8 cellular contexts compared by ENCODE assay signal in the genomic region with DNA sequence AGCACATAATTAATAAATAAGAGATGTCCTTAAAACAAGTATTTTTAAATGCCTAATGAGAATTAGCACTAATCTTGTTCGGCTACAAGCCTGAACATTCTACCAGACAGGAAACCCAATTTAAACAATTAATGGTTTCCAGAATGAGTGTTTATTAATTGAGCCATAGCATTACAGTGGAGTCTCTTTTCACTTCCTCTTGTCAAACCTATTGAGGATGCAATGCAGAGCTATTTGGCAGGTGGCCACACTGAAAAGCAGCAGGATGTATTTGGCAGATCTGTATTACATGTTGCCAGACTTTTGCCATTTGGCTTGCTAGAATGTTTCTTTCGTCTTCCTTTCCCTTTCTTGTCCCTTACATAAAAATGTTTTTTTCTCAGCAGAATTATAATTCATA.
A peak's percentile ranks its signal among the peaks of the same experiment; 100 is the strongest.
DNase-seq lines count a peak whose midpoint lies in the region; ATAC-seq and TF ChIP-seq lines count a peak whose summit lies in the region.

No MANE protein-coding gene starts in this region.

- in situ Hi-C loops in astrocyte of the spinal cord (cut with HindIII; ENCODE audit: low sequenced_read_pairs) = no loop called here

- no peaks in the 10 kb centered on the region for H3K36me3 ChIP-seq in left lung

- TF ChIP-seq CTCF in astrocyte of the spinal cord (IDR thresholded peaks at IDR 0.05; ENCODE audit: low read depth, low read length) (no peak), RWPE1 (conservative IDR thresholded peaks at IDR 0.05; ENCODE audit: low read depth) (no peak), left lung (IDR thresholded peaks at IDR 0.05) (no peak)

- CTCF ChIA-PET in RWPE1 (lab: Yijun Ruan, JAX) = interaction anchor here (0.7 kb wide), 1 partner anchor 345 kb away, joined by 3 read pairs; no protein-coding TSS in a partner anchor

- peak; percentile 92 for ATAC-seq in GM18861 (IDR thresholded peaks at IDR 0.05; ENCODE audit: unreplicated experiment)
- ATAC-seq in HG02610 (IDR thresholded peaks at IDR 0.05; ENCODE audit: unreplicated experiment) = peak; percentile 65
- ATAC-seq in left lung = no peak

- POLR2A ChIA-PET in RWPE1 (lab: Yijun Ruan, JAX; ENCODE audit: low non-redundant PET) = no interaction called here

- H3K4me1 ChIP-seq in left lung = no peaks in the 10 kb centered on the region

- no peak overlapping the region for H3K27ac ChIP-seq in RWPE1
- H3K27ac ChIP-seq in left lung = no peak overlapping the region

- H3K4me3 ChIP-seq in astrocyte of the spinal cord (ENCODE audit: low read depth, low read length) (no peak overlapping the region), left lung (no peak overlapping the region)

- peak; percentile 29 for DNase-seq in MV-4-11 (lab: John Stamatoyannopoulos, UW)
- peak; percentile 79 for DNase-seq in astrocyte of the spinal cord (ENCODE audit: low read depth, low spot score)
- no peak for DNase-seq in hepatic stellate cell (ENCODE audit: low spot score)
- DNase-seq in RWPE1 (ENCODE audit: low spot score) = no peak
- DNase-seq in left lung = no peak
- DNase-seq in HUDEP-2 (lab: John Stamatoyannopoulos, UW; ENCODE audit: unreplicated experiment in 76 of 76) = no peak

- H3K9me3 ChIP-seq in left lung = no peaks in the 10 kb centered on the region

- no peaks in the 10 kb centered on the region for H3K27me3 ChIP-seq in left lung

- intact Hi-C loops in left lung (cut with DNase I) = no loop called here

Comparison
In these comparisons a context has a peak if more than half of its experiments do, and no peak if none do; other contexts are left out.
1. DNase-seq: peak in MV-4-11 (single experiment) and astrocyte of the spinal cord (single experiment); none in hepatic stellate cell (single experiment), RWPE1 (single experiment), left lung (0 of 2) and HUDEP-2 (0 of 76).